In the genomic region with DNA sequence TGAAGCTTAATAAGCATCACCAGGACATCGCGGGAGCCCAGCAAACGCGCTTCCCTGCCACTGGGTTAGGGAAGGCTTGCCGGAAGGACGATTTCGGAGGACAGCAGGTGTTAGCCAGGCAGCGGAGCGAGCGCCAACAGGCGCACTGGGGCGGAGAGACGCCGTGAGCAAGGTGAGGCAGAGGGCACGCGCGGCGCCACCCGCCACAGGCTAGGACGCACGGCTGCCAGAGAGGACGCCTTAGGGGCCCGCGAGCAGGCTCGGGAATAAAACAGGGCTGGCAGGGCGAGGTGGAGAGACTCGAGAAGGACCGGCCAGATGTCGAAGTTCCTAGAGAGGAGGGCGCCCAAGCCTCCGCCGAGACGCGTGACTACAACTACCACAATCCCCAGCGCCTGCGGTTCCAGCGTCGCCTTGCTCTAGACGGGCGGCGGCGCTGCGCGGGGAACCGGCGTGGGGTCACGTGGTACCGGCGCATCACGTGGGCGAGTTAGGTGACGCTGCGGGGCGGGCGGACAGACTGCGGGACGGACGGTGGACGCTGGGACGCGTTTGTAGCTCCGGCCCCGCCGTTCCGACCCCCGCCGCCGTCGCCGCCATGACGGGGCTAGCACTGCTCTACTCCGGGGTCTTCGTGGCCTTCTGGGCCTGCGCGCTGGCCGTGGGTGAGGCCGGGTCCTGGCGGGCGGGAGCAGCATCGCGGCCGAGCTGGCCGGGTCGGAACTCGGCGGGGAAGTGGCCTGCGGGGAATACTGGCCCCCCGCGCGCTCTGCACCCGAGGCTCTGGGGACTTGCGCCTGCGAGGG, we compare ENCODE assay signal across 8 cellular contexts. TPM values are rescaled to one million over a fixed set of nuclear protein-coding genes. Genes with fewer than 3 reads are reported as not detected.
A peak's percentile ranks its signal among the peaks of the same experiment; 100 is the strongest.
DNase-seq lines count a peak whose midpoint lies in the region; ATAC-seq and TF ChIP-seq lines count a peak whose summit lies in the region.

A gene (plus strand): TSS at position 518 of the 806 bp plus-strand sequence. CDS start 81 bp downstream, at position 599.

- intact Hi-C loops in spleen (cut with DNase I; ENCODE audit: low total_unique reads): no loop called here

- WGBS in spleen, 5 donors: 0 to 1% (median 1%) methylated on average over 17 to 93 of the region's 93 CpGs

- TF ChIP-seq CTCF in AG09319 (IDR thresholded peaks at IDR 0.05; ENCODE audit: low read depth, low read length): peak; percentile 7
- peak in 10 of 11 experiments; percentile 4 to 63 (median 44) for TF ChIP-seq CTCF in spleen (IDR thresholded peaks at IDR 0.05 in 8 of 11, conservative IDR thresholded peaks at IDR 0.05 in 3 of 11)

- H3K27ac ChIP-seq in caudate nucleus (ENCODE audit: low read depth, low read length) (peak within 1 kb of the TSS; percentile 97), spleen (peak within 1 kb of the TSS; percentile 91 to 100 (median 97))

- ATAC-seq in GM19025 (IDR thresholded peaks at IDR 0.05; ENCODE audit: low read depth, unreplicated experiment) (peak; percentile 68), HG03280 (IDR thresholded peaks at IDR 0.05; ENCODE audit: unreplicated experiment) (peak; percentile 63)

- peaks cover 0 to 4% (median 0%) of the 10 kb centered on the region in 7 donors for H3K27me3 ChIP-seq in spleen (replicated peaks in 1 of 7)

- TF ChIP-seq POLR2A in spleen (IDR thresholded peaks at IDR 0.05): peak; percentile 12 to 90 (median 72)

- H3K9me3 ChIP-seq in spleen: no peaks in the 10 kb centered on the region

- peaks cover 0 to 53% (median 28%) of the 10 kb centered on the region in 6 donors for H3K36me3 ChIP-seq in spleen

- H3K4me3 ChIP-seq in spleen: peak within 1 kb of the TSS; percentile 77 to 95 (median 88)

- DNase-seq in AG09319 (ENCODE audit: extremely low read depth, low read depth): peak; percentile 73
- peak; percentile 88 for DNase-seq in NCI-H345 treated with DMSO at 0.1 percent for 48 hours (lab: John Stamatoyannopoulos, UW; ENCODE audit: unreplicated experiment)
- peak; percentile 87 to 92 (median 89) for DNase-seq in activated CD4-positive, CD25-positive, alpha-beta regulatory T cell (lab: John Stamatoyannopoulos, UW)
- peak; percentile 56 to 97 (median 94) for DNase-seq in caudate nucleus (lab: John Stamatoyannopoulos, UW)
- peak; percentile 98 for DNase-seq in inferior parietal cortex (ENCODE audit: extremely low spot score)
- DNase-seq in spleen: peak; percentile 99

- peaks cover 41 to 76% (median 64%) of the 10 kb centered on the region in 6 donors for H3K4me1 ChIP-seq in spleen

RNA-seq across cellular contexts. Expression of the gene that starts here (rescaled TPM):
- 100 to 1,000 TPM; 124 to 219 (median 133) TPM for total RNA-seq in spleen
- polyA plus RNA-seq in spleen: 100 to 1,000 TPM; 176 to 205 (median 177) TPM

Comparison
In these comparisons a context has a peak if more than half of its experiments do, and no peak if none do; other contexts are left out.
1. Peak in every context shown above with its lines: DNase-seq, ATAC-seq, H3K4me3 ChIP-seq and H3K27ac ChIP-seq.